In genomic region chrX:154827624-154828408, GRCh38 we compare ENCODE assay signal across 10 cellular contexts. TPM values are rescaled to one million over a fixed set of nuclear protein-coding genes. Genes with fewer than 3 reads are reported as not detected.
DNase-seq lines count a peak whose midpoint lies in the region; ATAC-seq lines count a peak whose summit lies in the region.
"Had no signal": no experiment of that assay in that cellular context is flagged by ENCODE, and none has a peak within 500 bp of the region (broad histone marks: within the 10 kb centered on the region; RNA-seq: fewer than 3 reads in every experiment).

No MANE protein-coding gene starts in this region.

- H3K27me3 Mint-ChIP-seq in activated CD4-positive, alpha-beta T cell treated with anti-CD3 and anti-CD28 coated beads, Interleukin-2, amount 10 ng/mL, durations not matched to agents 7 days and 5 days = no peaks in the 10 kb centered on the region
- no peaks in the 10 kb centered on the region for H3K27me3 Mint-ChIP-seq in stimulated activated memory B cell treated with anti-CD40 and anti-IgM and Interleukin-4, amounts not matched to agents 10 μg/mL and 1 μg/mL and 100 μg/mL, for 72 hours

- DNase-seq in activated CD4-positive, alpha-beta T cell treated with anti-CD3 and anti-CD28 coated beads, Interleukin-2, amount 10 ng/mL, durations not matched to agents 7 days and 5 days = peak; percentile 8
- no peak for DNase-seq in activated CD4-positive, alpha-beta T cell treated with anti-CD3 and anti-CD28 coated beads for 1 hour
- DNase-seq in NCI-H526 (lab: John Stamatoyannopoulos, UW) (peak; percentile 88 to 93), NCI-H524 (lab: John Stamatoyannopoulos, UW) (no peak), UCSD-AML1 (lab: John Stamatoyannopoulos, UW; ENCODE audit: unreplicated experiment) (no peak), NCI-H1105 treated with DMSO at 0.1 percent for 48 hours (lab: John Stamatoyannopoulos, UW) (no peak)
- DNase-seq: stimulated activated CD4-positive, alpha-beta T cell treated with anti-CD3 and anti-CD28 coated beads, Interleukin-15, amount 100 ng/mL, for 24 hours had no signal

- H3K4me1 Mint-ChIP-seq in activated CD4-positive, alpha-beta T cell treated with anti-CD3 and anti-CD28 coated beads, Interleukin-2, amount 10 ng/mL, durations not matched to agents 7 days and 5 days = peaks cover 27% of the 10 kb centered on the region
- H3K4me1 Mint-ChIP-seq in stimulated activated memory B cell treated with anti-CD40 and anti-IgM and Interleukin-4, amounts not matched to agents 10 μg/mL and 1 μg/mL and 100 μg/mL, for 72 hours = peaks cover 30% of the 10 kb centered on the region

- ATAC-seq in HG02571 (IDR thresholded peaks at IDR 0.05; ENCODE audit: unreplicated experiment) = peak; percentile 96
- peak; percentile 84 for ATAC-seq in stimulated activated memory B cell treated with anti-CD40 and anti-IgM and Interleukin-4, amounts not matched to agents 10 μg/mL and 1 μg/mL and 100 μg/mL, for 72 hours

- CTCF ChIA-PET in activated CD4-positive, alpha-beta T cell treated with anti-CD3 and anti-CD28 coated beads, Interleukin-2, amount 10 ng/mL, durations not matched to agents 7 days and 5 days (lab: Charles Lee) = interaction anchor here (1.1 kb wide), 1 partner anchor 22 kb away, joined by 3 read pairs; the partner anchor contains the start of gene MPP1

- H3K36me3 Mint-ChIP-seq in activated CD4-positive, alpha-beta T cell treated with anti-CD3 and anti-CD28 coated beads, Interleukin-2, amount 10 ng/mL, durations not matched to agents 7 days and 5 days (ENCODE audit: low read depth) = no peaks in the 10 kb centered on the region
- H3K36me3 Mint-ChIP-seq in stimulated activated memory B cell treated with anti-CD40 and anti-IgM and Interleukin-4, amounts not matched to agents 10 μg/mL and 1 μg/mL and 100 μg/mL, for 72 hours = no peaks in the 10 kb centered on the region

- POLR2A ChIA-PET in activated CD4-positive, alpha-beta T cell treated with anti-CD3 and anti-CD28 coated beads, Interleukin-2, amount 10 ng/mL, durations not matched to agents 7 days and 5 days (lab: Charles Lee) = no interaction called here

- no peak overlapping the region for H3K4me3 Mint-ChIP-seq in activated CD4-positive, alpha-beta T cell treated with anti-CD3 and anti-CD28 coated beads, Interleukin-2, amount 10 ng/mL, durations not matched to agents 7 days and 5 days
- peak overlapping the region; percentile 26 for H3K4me3 Mint-ChIP-seq in stimulated activated memory B cell treated with anti-CD40 and anti-IgM and Interleukin-4, amounts not matched to agents 10 μg/mL and 1 μg/mL and 100 μg/mL, for 72 hours

- peak overlapping the region; percentile 81 for H3K27ac Mint-ChIP-seq in activated CD4-positive, alpha-beta T cell treated with anti-CD3 and anti-CD28 coated beads, Interleukin-2, amount 10 ng/mL, durations not matched to agents 7 days and 5 days
- peak overlapping the region; percentile 78 for H3K27ac Mint-ChIP-seq in stimulated activated memory B cell treated with anti-CD40 and anti-IgM and Interleukin-4, amounts not matched to agents 10 μg/mL and 1 μg/mL and 100 μg/mL, for 72 hours

- no peaks in the 10 kb centered on the region for H3K9me3 Mint-ChIP-seq in activated CD4-positive, alpha-beta T cell treated with anti-CD3 and anti-CD28 coated beads, Interleukin-2, amount 10 ng/mL, durations not matched to agents 7 days and 5 days
- no peaks in the 10 kb centered on the region for H3K9me3 Mint-ChIP-seq in stimulated activated memory B cell treated with anti-CD40 and anti-IgM and Interleukin-4, amounts not matched to agents 10 μg/mL and 1 μg/mL and 100 μg/mL, for 72 hours

RNA-seq across cellular contexts. Expression of gene SMIM9, which starts 6.6 kb away (rescaled TPM):
- total RNA-seq in activated CD4-positive, alpha-beta T cell treated with anti-CD3 and anti-CD28 coated beads, Interleukin-2, amount 10 ng/mL, durations not matched to agents 7 days and 5 days = not detected
- total RNA-seq: T-helper 1 cell treated with Interleukin-12 subunit alpha and Interleukin-12 subunit beta and Interleukin-4 antibody, amounts not matched to agents 30 ng/mL and 1 ng/mL, for 36 hours had no signal

RNA-seq across cellular contexts. Expression of gene MPP1, which starts 22.5 kb away (rescaled TPM):
- 10 to 100 TPM; 45.0 to 48.6 TPM for total RNA-seq in activated CD4-positive, alpha-beta T cell treated with anti-CD3 and anti-CD28 coated beads, Interleukin-2, amount 10 ng/mL, durations not matched to agents 7 days and 5 days

RNA-seq across cellular contexts. Expression of gene F8A1, which starts 58.3 kb away (rescaled TPM):
- 10 to 100 TPM; 11.0 to 14.1 TPM for total RNA-seq in activated CD4-positive, alpha-beta T cell treated with anti-CD3 and anti-CD28 coated beads, Interleukin-2, amount 10 ng/mL, durations not matched to agents 7 days and 5 days

Comparison
In these comparisons a context has a peak if more than half of its experiments do, and no peak if none do; other contexts are left out.
1. DNase-seq: peak in activated CD4-positive, alpha-beta T cell treated with anti-CD3 and anti-CD28 coated beads, Interleukin-2, amount 10 ng/mL, durations not matched to agents 7 days and 5 days (single experiment) and NCI-H526 (2 of 2); none in activated CD4-positive, alpha-beta T cell treated with anti-CD3 and anti-CD28 coated beads for 1 hour (single experiment), NCI-H524 (0 of 2), UCSD-AML1 (single experiment) and NCI-H1105 treated with DMSO at 0.1 percent for 48 hours (single experiment).